ENCODE assay signal across 1 cellular context in genomic region chr4:8250637-8251036, GRCh38.
TF ChIP-seq lines count a peak whose summit lies in the region.

No MANE protein-coding gene starts in this region.

TF ChIP-seq in A549, 52 proteins besides CTCF, POLR2A, EP300 and RAD21 (continued from another document):
- TF ChIP-seq HMGXB4 (CRISPR knock-in tag; IDR thresholded peaks at IDR 0.05; ENCODE audit: borderline replicate concordance) (no peak), HDAC2 (IDR thresholded peaks at IDR 0.05) (no peak), NFE2L2 (conservative IDR thresholded peaks at IDR 0.05; ENCODE audit: low read length) (no peak), ELK1 (IDR thresholded peaks at IDR 0.05; ENCODE audit: low read depth, low read length) (no peak), TP53 (CRISPR knock-in tag; IDR thresholded peaks at IDR 0.05) (no peak), MAX (IDR thresholded peaks at IDR 0.05) (no peak), KDM1A (IDR thresholded peaks at IDR 0.05; ENCODE audit: low read depth) (no peak), ZNF302 (CRISPR knock-in tag; IDR thresholded peaks at IDR 0.05) (no peak), EHF (CRISPR knock-in tag; IDR thresholded peaks at IDR 0.05) (no peak), USF2 (IDR thresholded peaks at IDR 0.05) (no peak), ATOH8 (CRISPR knock-in tag; IDR thresholded peaks at IDR 0.05; ENCODE audit: low read depth) (no peak), ZFP36 (IDR thresholded peaks at IDR 0.05; ENCODE audit: borderline replicate concordance, partially characterized antibody) (no peak), FOXS1 (CRISPR knock-in tag; IDR thresholded peaks at IDR 0.05) (no peak), HOXA7 (CRISPR knock-in tag; IDR thresholded peaks at IDR 0.05) (no peak)
TF ChIP-seq in A549: peak in this region for 0.
